ENCODE assay signal across 1 cellular context in the genomic region with DNA sequence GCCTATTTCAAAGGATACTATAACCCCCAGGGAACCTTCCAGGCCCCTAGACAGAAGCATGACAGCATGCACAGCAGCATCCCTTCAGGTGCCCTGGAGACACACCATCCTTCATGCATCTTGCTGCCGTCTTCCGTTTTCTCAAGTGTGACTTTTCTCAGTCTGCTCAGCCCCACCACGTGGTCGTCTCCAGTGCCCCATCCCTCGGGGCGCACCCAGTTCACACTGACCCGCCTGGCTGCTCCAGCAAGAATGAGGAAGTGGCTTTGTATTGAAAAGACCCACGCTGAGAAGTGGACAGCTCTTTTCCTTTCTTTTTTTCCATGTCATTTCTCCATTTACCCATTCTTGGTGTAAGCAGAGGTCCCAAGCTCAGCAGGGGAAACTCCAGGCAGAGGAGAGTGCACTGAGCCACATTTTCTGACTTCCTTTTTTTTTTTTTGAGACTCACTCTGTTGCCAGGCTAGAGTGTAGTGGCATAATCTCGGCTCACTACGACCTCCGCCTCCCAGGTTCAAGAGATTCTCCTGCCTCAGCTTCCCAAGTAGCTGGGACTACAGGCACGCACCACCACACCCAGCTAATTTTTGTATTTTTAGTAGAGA.
A peak's percentile ranks its signal among the peaks of the same experiment; 100 is the strongest.
TF ChIP-seq lines count a peak whose summit lies in the region.

No MANE protein-coding gene starts in this region.

TF ChIP-seq in HepG2, 621 proteins besides CTCF, POLR2A, EP300 and RAD21:
- TF ChIP-seq ZNF777 (CRISPR knock-in tag; IDR thresholded peaks at IDR 0.05) (no peak), ZNF235 (CRISPR knock-in tag; IDR thresholded peaks at IDR 0.05; ENCODE audit: borderline replicate concordance) (no peak), ELF3 (CRISPR knock-in tag; IDR thresholded peaks at IDR 0.05) (0 out of 2 replicates have a peak, but pooled peaks have one; percentile 18), ELF1 (CRISPR knock-in tag; IDR thresholded peaks at IDR 0.05) (peak; percentile 46)
- TF ChIP-seq, protein P1, sequence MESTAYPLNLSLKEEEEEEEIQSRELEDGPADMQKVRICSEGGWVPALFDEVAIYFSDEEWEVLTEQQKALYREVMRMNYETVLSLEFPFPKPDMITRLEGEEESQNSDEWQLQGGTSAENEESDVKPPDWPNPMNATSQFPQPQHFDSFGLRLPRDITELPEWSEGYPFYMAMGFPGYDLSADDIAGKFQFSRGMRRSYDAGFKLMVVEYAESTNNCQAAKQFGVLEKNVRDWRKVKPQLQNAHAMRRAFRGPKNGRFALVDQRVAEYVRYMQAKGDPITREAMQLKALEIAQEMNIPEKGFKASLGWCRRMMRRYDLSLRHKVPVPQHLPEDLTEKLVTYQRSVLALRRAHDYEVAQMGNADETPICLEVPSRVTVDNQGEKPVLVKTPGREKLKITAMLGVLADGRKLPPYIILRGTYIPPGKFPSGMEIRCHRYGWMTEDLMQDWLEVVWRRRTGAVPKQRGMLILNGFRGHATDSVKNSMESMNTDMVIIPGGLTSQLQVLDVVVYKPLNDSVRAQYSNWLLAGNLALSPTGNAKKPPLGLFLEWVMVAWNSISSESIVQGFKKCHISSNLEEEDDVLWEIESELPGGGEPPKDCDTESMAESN (CRISPR knock-in tag; conservative IDR thresholded peaks at IDR 0.05), result no peak
- TF ChIP-seq, protein P2, sequence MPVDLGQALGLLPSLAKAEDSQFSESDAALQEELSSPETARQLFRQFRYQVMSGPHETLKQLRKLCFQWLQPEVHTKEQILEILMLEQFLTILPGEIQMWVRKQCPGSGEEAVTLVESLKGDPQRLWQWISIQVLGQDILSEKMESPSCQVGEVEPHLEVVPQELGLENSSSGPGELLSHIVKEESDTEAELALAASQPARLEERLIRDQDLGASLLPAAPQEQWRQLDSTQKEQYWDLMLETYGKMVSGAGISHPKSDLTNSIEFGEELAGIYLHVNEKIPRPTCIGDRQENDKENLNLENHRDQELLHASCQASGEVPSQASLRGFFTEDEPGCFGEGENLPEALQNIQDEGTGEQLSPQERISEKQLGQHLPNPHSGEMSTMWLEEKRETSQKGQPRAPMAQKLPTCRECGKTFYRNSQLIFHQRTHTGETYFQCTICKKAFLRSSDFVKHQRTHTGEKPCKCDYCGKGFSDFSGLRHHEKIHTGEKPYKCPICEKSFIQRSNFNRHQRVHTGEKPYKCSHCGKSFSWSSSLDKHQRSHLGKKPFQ (CRISPR knock-in tag; IDR thresholded peaks at IDR 0.05; ENCODE audit: insufficient replicate concordance), result peak; percentile 65
